ENCODE assay signal across 25 cellular contexts in the genomic region with DNA sequence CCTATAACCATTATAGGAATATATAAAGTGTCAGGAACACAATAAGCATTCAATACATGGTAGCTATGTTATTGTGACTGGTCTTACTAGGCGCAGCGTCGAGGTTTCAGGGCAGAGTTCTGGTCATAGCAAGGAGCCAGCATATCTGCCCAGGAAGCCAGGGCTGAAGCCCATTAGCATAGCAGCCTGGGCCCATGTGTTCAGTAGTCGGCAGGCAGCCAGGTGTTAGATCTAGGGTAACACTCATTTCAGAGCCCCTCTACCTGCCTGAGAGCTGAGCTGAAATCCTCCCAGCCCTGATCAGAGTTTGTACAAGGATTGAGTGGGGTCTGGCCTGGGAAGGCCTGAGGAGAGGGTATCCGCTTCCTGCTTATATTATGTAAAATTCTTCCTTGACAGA. TPM values are rescaled to one million over a fixed set of nuclear protein-coding genes. Genes with fewer than 3 reads are reported as not detected.
DNase-seq lines count a peak whose midpoint lies in the region; ATAC-seq and TF ChIP-seq lines count a peak whose summit lies in the region.
"Had no signal": no experiment of that assay in that cellular context is flagged by ENCODE, and none has a peak within 500 bp of the region (broad histone marks: within the 10 kb centered on the region; RNA-seq: fewer than 3 reads in every experiment).

No MANE protein-coding gene starts in this region.

- no peak for DNase-seq in activated naive CD8-positive, alpha-beta T cell treated with anti-CD3 and anti-CD28 coated beads for 36 hours
- DNase-seq in activated naive CD8-positive, alpha-beta T cell treated with anti-CD3 and anti-CD28 coated beads, Interleukin-2, amount 50 U/mL, for 24 hours, result no peak
- DNase-seq in glutamatergic neuron (no peak), ovary (peak; percentile 46 to 63 (median 57)), thoracic aorta (ENCODE audit: low spot score) (no peak), tibial nerve (ENCODE audit: low spot score in 2 of 2) (no peak), COLO829 (ENCODE audit: low spot score) (no peak)
- DNase-seq: activated CD4-positive, alpha-beta memory T cell treated with anti-CD3 and anti-CD28 coated beads for 36 hours; activated naive CD4-positive, alpha-beta T cell; activated T-cell treated with anti-CD3 and anti-CD28 coated beads, Interleukin-2, amount 50 U/mL, for 4 hours; GM23248; NCI-H146; NCI-H526; RPMI8226; spleen; stimulated activated CD4-positive, alpha-beta T cell treated with anti-CD3 and anti-CD28 coated beads, Interleukin-4, amount 100 ng/mL, for 1 hour; T-helper 9 cell had no signal

- H3K9me3 ChIP-seq in ovary (no peaks in the 10 kb centered on the region), thoracic aorta (no peaks in the 10 kb centered on the region), tibial nerve (no peaks in the 10 kb centered on the region)
- H3K9me3 ChIP-seq: spleen had no signal

- peaks cover 43% of the 10 kb centered on the region for H3K36me3 Mint-ChIP-seq in activated naive CD8-positive, alpha-beta T cell treated with anti-CD3 and anti-CD28 coated beads for 36 hours
- peaks cover 50% of the 10 kb centered on the region for H3K36me3 Mint-ChIP-seq in activated naive CD8-positive, alpha-beta T cell treated with anti-CD3 and anti-CD28 coated beads, Interleukin-2, amount 50 U/mL, for 24 hours (ENCODE audit: low read depth)
- H3K36me3 Mint-ChIP-seq in glutamatergic neuron (ENCODE audit: unreplicated experiment), result peaks cover 19% of the 10 kb centered on the region

- H3K27me3 ChIP-seq in ovary (no peaks in the 10 kb centered on the region), thoracic aorta (replicated peaks; ENCODE audit: insufficient read depth) (no peaks in the 10 kb centered on the region), tibial nerve (no peaks in the 10 kb centered on the region)
- H3K27me3 ChIP-seq: spleen had no signal

- intact Hi-C loops in ovary (cut with DNase I), result no loop called here

- TF ChIP-seq POLR2A in ovary (IDR thresholded peaks at IDR 0.05), result no peak
- TF ChIP-seq POLR2A in tibial nerve (IDR thresholded peaks at IDR 0.05), result no peak

- peak overlapping the region; percentile 27 for H3K27ac Mint-ChIP-seq in activated naive CD8-positive, alpha-beta T cell treated with anti-CD3 and anti-CD28 coated beads for 36 hours
- no peak overlapping the region for H3K27ac Mint-ChIP-seq in activated naive CD8-positive, alpha-beta T cell treated with anti-CD3 and anti-CD28 coated beads, Interleukin-2, amount 50 U/mL, for 24 hours
- H3K27ac Mint-ChIP-seq in glutamatergic neuron (ENCODE audit: unreplicated experiment), result peak overlapping the region; percentile 67
- H3K27ac Mint-ChIP-seq: activated CD4-positive, alpha-beta memory T cell treated with anti-CD3 and anti-CD28 coated beads for 36 hours; stimulated activated naive CD8-positive, alpha-beta T cell treated with anti-CD3 and anti-CD28 coated beads, Interleukin-15, Interleukin-2, amounts not matched to agents 100 ng/mL and 50 ng/mL, for 24 hours; WTC11 had no signal

- H3K4me3 Mint-ChIP-seq in activated naive CD8-positive, alpha-beta T cell treated with anti-CD3 and anti-CD28 coated beads for 36 hours, result no peak overlapping the region
- no peak overlapping the region for H3K4me3 Mint-ChIP-seq in activated naive CD8-positive, alpha-beta T cell treated with anti-CD3 and anti-CD28 coated beads, Interleukin-2, amount 50 U/mL, for 24 hours
- no peak overlapping the region for H3K4me3 Mint-ChIP-seq in glutamatergic neuron (ENCODE audit: unreplicated experiment)
- H3K4me3 Mint-ChIP-seq: activated CD4-positive, alpha-beta memory T cell treated with anti-CD3 and anti-CD28 coated beads for 36 hours; activated T-cell treated with anti-CD3 and anti-CD28 coated beads, Interleukin-2, amount 50 U/mL, for 4 hours; neural crest cell; stimulated activated naive CD8-positive, alpha-beta T cell treated with anti-CD3 and anti-CD28 coated beads, Interleukin-15, Interleukin-2, amounts not matched to agents 100 ng/mL and 50 ng/mL, for 24 hours; WTC11 had no signal

- 22 to 47% (median 27%) methylated on average over 5 of the region's 5 CpGs for WGBS in ovary, 3 donors
- WGBS in tibial nerve, 2 donors, result 88 to 95% methylated on average over 5 of the region's 5 CpGs

- no peaks in the 10 kb centered on the region for H3K27me3 Mint-ChIP-seq in activated naive CD8-positive, alpha-beta T cell treated with anti-CD3 and anti-CD28 coated beads for 36 hours
- H3K27me3 Mint-ChIP-seq in activated naive CD8-positive, alpha-beta T cell treated with anti-CD3 and anti-CD28 coated beads, Interleukin-2, amount 50 U/mL, for 24 hours, result no peaks in the 10 kb centered on the region
- peaks cover under 1% of the 10 kb centered on the region for H3K27me3 Mint-ChIP-seq in glutamatergic neuron (ENCODE audit: unreplicated experiment)
- H3K27me3 Mint-ChIP-seq: activated CD4-positive, alpha-beta memory T cell treated with anti-CD3 and anti-CD28 coated beads for 36 hours; stimulated activated naive CD8-positive, alpha-beta T cell treated with anti-CD3 and anti-CD28 coated beads, Interleukin-15, Interleukin-2, amounts not matched to agents 100 ng/mL and 50 ng/mL, for 24 hours had no signal

- TF ChIP-seq CTCF in glutamatergic neuron (IDR thresholded peaks at IDR 0.05; ENCODE audit: partially characterized antibody, unreplicated experiment) (no peak), ovary (IDR thresholded peaks at IDR 0.05) (no peak), thoracic aorta (IDR thresholded peaks at IDR 0.05) (no peak), tibial nerve (IDR thresholded peaks at IDR 0.05) (no peak)

- H3K4me1 ChIP-seq in ovary (ENCODE audit: insufficient read depth), result peaks cover 7% of the 10 kb centered on the region
- peaks cover 3 to 18% of the 10 kb centered on the region in 2 donors for H3K4me1 ChIP-seq in thoracic aorta (ENCODE audit: control insufficient read depth in 1 of 2, low read depth in 2 of 2)
- no peaks in the 10 kb centered on the region for H3K4me1 ChIP-seq in tibial nerve

- peaks cover 10% of the 10 kb centered on the region for H3K4me1 Mint-ChIP-seq in activated naive CD8-positive, alpha-beta T cell treated with anti-CD3 and anti-CD28 coated beads for 36 hours
- H3K4me1 Mint-ChIP-seq in activated naive CD8-positive, alpha-beta T cell treated with anti-CD3 and anti-CD28 coated beads, Interleukin-2, amount 50 U/mL, for 24 hours, result peaks cover 18% of the 10 kb centered on the region
- peaks cover 5% of the 10 kb centered on the region for H3K4me1 Mint-ChIP-seq in glutamatergic neuron (ENCODE audit: low read depth, unreplicated experiment)
- H3K4me1 Mint-ChIP-seq: neural crest cell, WTC11 had no signal

- TF ChIP-seq EP300 in ovary (IDR thresholded peaks at IDR 0.05) (no peak), tibial nerve (IDR thresholded peaks at IDR 0.05) (no peak)

- H3K36me3 ChIP-seq in ovary, result no peaks in the 10 kb centered on the region
- peaks cover 44% of the 10 kb centered on the region for H3K36me3 ChIP-seq in thoracic aorta
- peaks cover 0 to 100% (median 40%) of the 10 kb centered on the region in 3 donors for H3K36me3 ChIP-seq in tibial nerve

- H3K9me3 Mint-ChIP-seq in activated naive CD8-positive, alpha-beta T cell treated with anti-CD3 and anti-CD28 coated beads for 36 hours, result no peaks in the 10 kb centered on the region
- H3K9me3 Mint-ChIP-seq in activated naive CD8-positive, alpha-beta T cell treated with anti-CD3 and anti-CD28 coated beads, Interleukin-2, amount 50 U/mL, for 24 hours, result no peaks in the 10 kb centered on the region
- no peaks in the 10 kb centered on the region for H3K9me3 Mint-ChIP-seq in glutamatergic neuron (ENCODE audit: unreplicated experiment)
- H3K9me3 Mint-ChIP-seq: activated CD4-positive, alpha-beta memory T cell treated with anti-CD3 and anti-CD28 coated beads for 36 hours; activated T-cell treated with anti-CD3 and anti-CD28 coated beads, Interleukin-2, amount 50 U/mL, for 4 hours; neural crest cell; stimulated activated naive CD8-positive, alpha-beta T cell treated with anti-CD3 and anti-CD28 coated beads, Interleukin-15, Interleukin-2, amounts not matched to agents 100 ng/mL and 50 ng/mL, for 24 hours; WTC11 had no signal

- no peak for ATAC-seq in activated naive CD8-positive, alpha-beta T cell treated with anti-CD3 and anti-CD28 coated beads, Interleukin-2, amount 50 U/mL, for 24 hours
- ATAC-seq in thoracic aorta (ENCODE audit: insufficient number of reproducible peaks, low FRiP score, low read depth) (no peak), GM21390 (IDR thresholded peaks at IDR 0.05; ENCODE audit: unreplicated experiment) (no peak)
- ATAC-seq: activated T-cell treated with anti-CD3 and anti-CD28 coated beads, Interleukin-2, amount 50 U/mL, for 4 hours; left colon; WTC11 had no signal

- peak overlapping the region in 1 of 2 donors; percentile 71 for H3K27ac ChIP-seq in ovary
- H3K27ac ChIP-seq in thoracic aorta, result peak overlapping the region; percentile 73 to 78
- H3K27ac ChIP-seq in tibial nerve, result no peak overlapping the region
- H3K27ac ChIP-seq: GM23248, KMS-11, spleen had no signal

- H3K4me3 ChIP-seq in ovary (no peak overlapping the region), thoracic aorta (no peak overlapping the region), tibial nerve (no peak overlapping the region)
- H3K4me3 ChIP-seq: GM23248, spleen had no signal

RNA-seq across cellular contexts. Expression of a gene that starts 32.1 kb away (rescaled TPM):
- not detected for total RNA-seq in activated naive CD8-positive, alpha-beta T cell treated with anti-CD3 and anti-CD28 coated beads for 36 hours
- total RNA-seq in glutamatergic neuron (ENCODE audit: unreplicated experiment) (not detected), ovary (not detected), thoracic aorta (not detected), tibial nerve (not detected)
- not detected for polyA plus RNA-seq in ovary
- total RNA-seq: activated CD4-positive, alpha-beta memory T cell treated with anti-CD3 and anti-CD28 coated beads for 36 hours; activated T-cell treated with anti-CD3 and anti-CD28 coated beads, Interleukin-2, amount 50 U/mL, for 4 hours; GM23248; left colon; neural crest cell; spleen; ureter; WTC11 had no signal
- polyA plus RNA-seq: BJ, GM23248, spleen had no signal

RNA-seq across cellular contexts. Expression of a gene that starts 41.9 kb away (rescaled TPM):
- 10 to 100 TPM; 48.8 to 55.5 TPM for total RNA-seq in activated naive CD8-positive, alpha-beta T cell treated with anti-CD3 and anti-CD28 coated beads for 36 hours
- total RNA-seq in glutamatergic neuron (ENCODE audit: unreplicated experiment) (39.4 TPM), ovary (10 to 100 TPM; 20.6 to 44.2 (median 27.9) TPM), thoracic aorta (10 to 100 TPM; 28.7 to 29.2 TPM), tibial nerve (10 to 100 TPM; 12.5 to 41.1 (median 29.9) TPM)
- polyA plus RNA-seq in ovary, result 10 to 100 TPM; 11.7 to 16.0 TPM

RNA-seq across cellular contexts. Expression of a gene that starts 44.6 kb away (rescaled TPM):
- total RNA-seq in activated naive CD8-positive, alpha-beta T cell treated with anti-CD3 and anti-CD28 coated beads for 36 hours, result 100 to 1,000 TPM; 105 to 107 TPM
- total RNA-seq in glutamatergic neuron (ENCODE audit: unreplicated experiment), result 233 TPM
- 100 to 1,000 TPM; 168 to 278 (median 221) TPM for total RNA-seq in ovary
- polyA plus RNA-seq in ovary, result 100 to 1,000 TPM; 212 to 354 TPM
- 100 to 1,000 TPM; 119 to 188 TPM for total RNA-seq in thoracic aorta
- total RNA-seq in tibial nerve, result 100 to 1,000 TPM; 106 to 199 (median 153) TPM

RNA-seq across cellular contexts. Expression of a gene that starts 59.3 kb away (rescaled TPM):
- total RNA-seq in activated naive CD8-positive, alpha-beta T cell treated with anti-CD3 and anti-CD28 coated beads for 36 hours, result not detected
- total RNA-seq in glutamatergic neuron (ENCODE audit: unreplicated experiment) (0.15 TPM), ovary (under 1 TPM in 2 of 7 donors, not detected in 5; 0.33 to 0.36 TPM), thoracic aorta (1 to 10 TPM in 1 of 2 donors, under 1 TPM in 1; 0.63 to 3.0 TPM), tibial nerve (1 to 10 TPM in 1 of 4 donors, under 1 TPM in 1, not detected in 2; 0.90 to 1.0 TPM)
- polyA plus RNA-seq in ovary, result not detected
- total RNA-seq: activated CD4-positive, alpha-beta memory T cell treated with anti-CD3 and anti-CD28 coated beads for 36 hours; activated T-cell treated with anti-CD3 and anti-CD28 coated beads, Interleukin-2, amount 50 U/mL, for 4 hours; spleen; WTC11 had no signal

Comparison
In these comparisons a context has a peak if more than half of its experiments do, and no peak if none do; other contexts are left out.
1. DNase-seq: peak in ovary (5 of 5); none in activated naive CD8-positive, alpha-beta T cell treated with anti-CD3 and anti-CD28 coated beads for 36 hours (single experiment), activated naive CD8-positive, alpha-beta T cell treated with anti-CD3 and anti-CD28 coated beads, Interleukin-2, amount 50 U/mL, for 24 hours (single experiment), glutamatergic neuron (single experiment), thoracic aorta (single experiment), tibial nerve (0 of 2) and COLO829 (single experiment).
2. H3K27ac ChIP-seq: peak in thoracic aorta (2 of 2); none in tibial nerve (0 of 4).